In the genomic region with DNA sequence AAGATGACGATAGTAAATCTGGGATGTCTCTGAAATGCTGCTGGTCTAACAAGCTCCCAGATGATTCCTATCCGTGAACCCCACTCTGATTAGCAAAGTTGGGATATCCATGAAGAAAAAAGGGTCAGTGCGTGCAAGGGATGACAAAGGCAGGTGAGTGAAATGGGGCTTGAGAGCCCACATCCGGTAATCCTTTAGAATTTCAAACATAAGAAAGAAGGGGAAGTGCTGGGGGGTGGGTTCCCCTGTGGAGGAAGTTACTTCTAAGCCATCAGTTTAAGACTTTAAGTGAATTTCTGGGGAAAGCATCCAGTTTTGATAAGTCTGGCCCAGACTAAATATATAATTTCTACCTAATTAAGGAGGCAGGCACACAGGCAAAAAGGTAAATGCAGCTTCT, we compare ENCODE assay signal across 25 cellular contexts.
"Had no signal": no experiment of that assay in that cellular context is flagged by ENCODE, and none has a peak within 500 bp of the region (broad histone marks: within the 10 kb centered on the region; RNA-seq: fewer than 3 reads in every experiment).

No MANE protein-coding gene starts in this region.

- ATAC-seq: heart right ventricle; left ventricle myocardium superior; lower lobe of right lung; naive thymus-derived CD8-positive, alpha-beta T cell; psoas muscle; right cardiac atrium; stimulated activated memory B cell treated with anti-CD40 and anti-IgM and Interleukin-4, amounts not matched to agents 10 μg/mL and 1 μg/mL and 100 μg/mL, for 72 hours; stimulated activated naive CD8-positive, alpha-beta T cell treated with anti-CD3 and anti-CD28 coated beads, Interleukin-15, Interleukin-2, amounts not matched to agents 100 U/mL and 50 U/mL, for 24 hours had no signal

- H3K27ac ChIP-seq: esophagus squamous epithelium, heart right ventricle, lower lobe of right lung, ovary, psoas muscle, skin epidermis, spleen, testis, tibial artery, upper lobe of left lung had no signal

- H3K27me3 ChIP-seq: esophagus squamous epithelium, ovary, spleen, testis, tibial artery, upper lobe of left lung had no signal

- H3K9me3 ChIP-seq: esophagus squamous epithelium, lower lobe of right lung, ovary, psoas muscle, spleen, testis, tibial artery, upper lobe of left lung had no signal

- H3K4me3 ChIP-seq: esophagus squamous epithelium, heart right ventricle, lower lobe of right lung, ovary, psoas muscle, skin epidermis, spleen, testis, tibial artery, upper lobe of left lung had no signal

- DNase-seq: effector memory CD4-positive, alpha-beta T cell; esophagus squamous epithelium; foreskin melanocyte; glutamatergic neuron; heart right ventricle; hippocampal formation; left ventricle myocardium superior; lower lobe of right lung; naive thymus-derived CD8-positive, alpha-beta T cell; nephron progenitor cell; occipital lobe; ovary; posterior cingulate gyrus; psoas muscle; right cardiac atrium; spleen; stimulated activated CD4-positive, alpha-beta T cell treated with anti-CD3 and anti-CD28 coated beads, Interleukin-4, amount 100 ng/mL, for 4 hours; stimulated activated naive CD8-positive, alpha-beta T cell treated with anti-CD3 and anti-CD28 coated beads, Interleukin-15, Interleukin-2, amounts not matched to agents 100 U/mL and 50 U/mL, for 24 hours; substantia nigra; testis; tibial artery; upper lobe of left lung had no signal

- H3K36me3 ChIP-seq: esophagus squamous epithelium, heart right ventricle, lower lobe of right lung, ovary, spleen, tibial artery, upper lobe of left lung had no signal

- H3K4me1 Mint-ChIP-seq: stimulated activated memory B cell treated with anti-CD40 and anti-IgM and Interleukin-4, amounts not matched to agents 10 μg/mL and 1 μg/mL and 100 μg/mL, for 72 hours had no signal

- H3K4me1 ChIP-seq: esophagus squamous epithelium, heart right ventricle, lower lobe of right lung, psoas muscle, spleen, testis, tibial artery, upper lobe of left lung had no signal

- H3K9me3 Mint-ChIP-seq: nephron progenitor cell had no signal

- H3K27ac Mint-ChIP-seq: dendritic cell treated with granulocyte-macrophage colony-stimulating factor and Interleukin-4, amounts not matched to agents 40 ng/mL and 50 ng/mL, for 4 days; nephron progenitor cell; stimulated activated memory B cell treated with anti-CD40 and anti-IgM and Interleukin-4, amounts not matched to agents 10 μg/mL and 1 μg/mL and 100 μg/mL, for 72 hours had no signal

- H3K27me3 Mint-ChIP-seq: dendritic cell treated with granulocyte-macrophage colony-stimulating factor and Interleukin-4, amounts not matched to agents 40 ng/mL and 50 ng/mL, for 4 days had no signal

- H3K4me3 Mint-ChIP-seq: dendritic cell treated with granulocyte-macrophage colony-stimulating factor and Interleukin-4, amounts not matched to agents 40 ng/mL and 50 ng/mL, for 4 days; nephron progenitor cell; stimulated activated memory B cell treated with anti-CD40 and anti-IgM and Interleukin-4, amounts not matched to agents 10 μg/mL and 1 μg/mL and 100 μg/mL, for 72 hours had no signal

- H3K36me3 Mint-ChIP-seq: naive thymus-derived CD8-positive, alpha-beta T cell; stimulated activated memory B cell treated with anti-CD40 and anti-IgM and Interleukin-4, amounts not matched to agents 10 μg/mL and 1 μg/mL and 100 μg/mL, for 72 hours had no signal
